Comparison of ENCODE assay signal across 1 cellular context in the genomic region with DNA sequence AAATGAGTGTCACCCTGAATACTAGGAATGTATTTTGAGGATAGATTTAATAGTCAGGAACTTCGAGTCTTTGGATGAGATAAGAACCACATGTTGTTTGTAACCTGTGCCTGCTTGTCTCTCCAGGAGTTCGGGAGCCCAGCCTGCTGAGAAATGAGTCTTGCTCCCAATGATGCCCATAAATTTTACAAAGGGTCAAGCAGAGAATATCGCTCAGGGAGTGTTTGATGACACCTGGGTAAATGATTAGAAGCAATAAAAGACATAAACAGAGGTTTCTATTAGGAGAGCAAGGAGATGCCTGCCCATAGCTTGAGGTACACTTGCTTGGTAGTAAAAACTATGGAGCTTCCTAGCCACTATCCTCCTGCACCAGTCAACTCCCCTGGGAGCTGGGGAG.
TF ChIP-seq lines count a peak whose summit lies in the region.

No MANE protein-coding gene starts in this region.

TF ChIP-seq in GM23338, 12 proteins besides CTCF, POLR2A, EP300 and RAD21 (continued from another document):
- TF ChIP-seq, protein P1, sequence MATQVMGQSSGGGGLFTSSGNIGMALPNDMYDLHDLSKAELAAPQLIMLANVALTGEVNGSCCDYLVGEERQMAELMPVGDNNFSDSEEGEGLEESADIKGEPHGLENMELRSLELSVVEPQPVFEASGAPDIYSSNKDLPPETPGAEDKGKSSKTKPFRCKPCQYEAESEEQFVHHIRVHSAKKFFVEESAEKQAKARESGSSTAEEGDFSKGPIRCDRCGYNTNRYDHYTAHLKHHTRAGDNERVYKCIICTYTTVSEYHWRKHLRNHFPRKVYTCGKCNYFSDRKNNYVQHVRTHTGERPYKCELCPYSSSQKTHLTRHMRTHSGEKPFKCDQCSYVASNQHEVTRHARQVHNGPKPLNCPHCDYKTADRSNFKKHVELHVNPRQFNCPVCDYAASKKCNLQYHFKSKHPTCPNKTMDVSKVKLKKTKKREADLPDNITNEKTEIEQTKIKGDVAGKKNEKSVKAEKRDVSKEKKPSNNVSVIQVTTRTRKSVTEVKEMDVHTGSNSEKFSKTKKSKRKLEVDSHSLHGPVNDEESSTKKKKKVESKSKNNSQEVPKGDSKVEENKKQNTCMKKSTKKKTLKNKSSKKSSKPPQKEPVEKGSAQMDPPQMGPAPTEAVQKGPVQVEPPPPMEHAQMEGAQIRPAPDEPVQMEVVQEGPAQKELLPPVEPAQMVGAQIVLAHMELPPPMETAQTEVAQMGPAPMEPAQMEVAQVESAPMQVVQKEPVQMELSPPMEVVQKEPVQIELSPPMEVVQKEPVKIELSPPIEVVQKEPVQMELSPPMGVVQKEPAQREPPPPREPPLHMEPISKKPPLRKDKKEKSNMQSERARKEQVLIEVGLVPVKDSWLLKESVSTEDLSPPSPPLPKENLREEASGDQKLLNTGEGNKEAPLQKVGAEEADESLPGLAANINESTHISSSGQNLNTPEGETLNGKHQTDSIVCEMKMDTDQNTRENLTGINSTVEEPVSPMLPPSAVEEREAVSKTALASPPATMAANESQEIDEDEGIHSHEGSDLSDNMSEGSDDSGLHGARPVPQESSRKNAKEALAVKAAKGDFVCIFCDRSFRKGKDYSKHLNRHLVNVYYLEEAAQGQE (IDR thresholded peaks at IDR 0.05; ENCODE audit: unreplicated experiment): no peak
- no peak for TF ChIP-seq ZNF331 (CRISPR knock-in tag; IDR thresholded peaks at IDR 0.05; ENCODE audit: low read depth)
